9 cellular contexts compared by ENCODE assay signal in the genomic region with DNA sequence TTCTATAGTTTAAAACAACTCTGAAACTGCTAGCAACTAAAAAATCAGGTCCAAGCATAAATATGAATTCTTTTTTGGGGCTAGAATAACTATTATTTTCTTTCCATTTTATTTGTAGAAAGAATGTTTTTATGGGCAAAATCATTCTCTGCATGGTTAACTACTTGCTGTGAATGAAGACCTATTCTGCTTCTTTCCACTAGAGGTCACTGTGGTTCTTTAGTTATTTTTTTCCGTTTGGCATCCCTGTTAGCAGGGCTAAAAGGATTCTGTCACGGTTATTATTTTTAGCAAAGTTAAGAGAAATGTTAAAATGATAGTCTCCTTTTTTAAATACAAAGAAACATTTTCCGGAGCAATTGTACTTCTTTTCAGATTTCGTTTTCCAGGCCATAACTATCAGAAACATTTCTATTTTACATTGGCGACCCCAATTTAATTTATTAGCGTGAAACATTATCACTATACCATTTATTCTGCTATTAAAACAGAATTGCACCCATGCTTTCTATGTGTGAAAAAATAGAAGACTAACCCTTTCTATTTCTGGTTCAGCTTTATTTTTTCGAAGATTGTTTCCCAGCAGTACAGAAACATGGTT.
DNase-seq lines count a peak whose midpoint lies in the region; ATAC-seq, FAIRE-seq and TF ChIP-seq lines count a peak whose summit lies in the region.
"Had no signal": no experiment of that assay in that cellular context is flagged by ENCODE, and none has a peak within 500 bp of the region (broad histone marks: within the 10 kb centered on the region; RNA-seq: fewer than 3 reads in every experiment).

No MANE protein-coding gene starts in this region.

- no peak overlapping the region for H3K27ac ChIP-seq in pancreas
- H3K27ac ChIP-seq: neutrophil had no signal

- no peak for TF ChIP-seq POLR2A in lower leg skin (IDR thresholded peaks at IDR 0.05)

- peak; percentile 81 for TF ChIP-seq CTCF in LNCAP (IDR thresholded peaks at IDR 0.05)
- peak; percentile 56 to 81 (median 68) for TF ChIP-seq CTCF in pancreas (IDR thresholded peaks at IDR 0.05)
- no peak for TF ChIP-seq CTCF in lower leg skin (IDR thresholded peaks at IDR 0.05)

- DNase-seq in DMS153 (lab: John Stamatoyannopoulos, UW): peak; percentile 20
- DNase-seq in SHP77 (lab: John Stamatoyannopoulos, UW): peak; percentile 7 to 36
- DNase-seq in pancreas: no peak
- DNase-seq in lower leg skin (ENCODE audit: low spot score in 2 of 2): no peak
- DNase-seq in stimulated activated CD4-positive, alpha-beta T cell treated with anti-CD3 and anti-CD28 coated beads, Interleukin-4, amount 100 ng/mL, for 24 hours: no peak

- intact Hi-C loops in pancreas (cut with DNase I): no loop called here
- intact Hi-C loops in lower leg skin (cut with DNase I; ENCODE audit: low total_unique reads): no loop called here

- peak; percentile 97 for FAIRE-seq in pancreas (lab: Jason Lieb, UNC)

- ATAC-seq in GM21381 (IDR thresholded peaks at IDR 0.05; ENCODE audit: unreplicated experiment) (peak; percentile 65), esophagus mucosa (peak; percentile 55), pancreas (peak in 3 of 4 donors; percentile 73 to 83 (median 75))

- no peaks in the 10 kb centered on the region for H3K9me3 ChIP-seq in pancreas
- H3K9me3 ChIP-seq: neutrophil had no signal

- H3K4me3 ChIP-seq in pancreas: no peak overlapping the region
- H3K4me3 ChIP-seq in lower leg skin (ENCODE audit: low read depth, poor library complexity, severe bottlenecking): no peak overlapping the region

- H3K36me3 ChIP-seq in pancreas: no peaks in the 10 kb centered on the region
- H3K36me3 ChIP-seq: neutrophil had no signal

- no peaks in the 10 kb centered on the region for H3K4me1 ChIP-seq in pancreas

- WGBS in pancreas, 2 donors: 38 to 40% methylated on average over 7 of the region's 7 CpGs
- WGBS in lower leg skin, 2 donors: 28 to 30% methylated on average over 7 of the region's 7 CpGs

- H3K27me3 ChIP-seq in pancreas: no peaks in the 10 kb centered on the region
- H3K27me3 ChIP-seq: neutrophil had no signal

Comparison
In these comparisons a context has a peak if more than half of its experiments do, and no peak if none do; other contexts are left out.
1. DNase-seq: peak in DMS153 (single experiment) and SHP77 (2 of 2); none in pancreas (0 of 6), lower leg skin (0 of 2) and stimulated activated CD4-positive, alpha-beta T cell treated with anti-CD3 and anti-CD28 coated beads, Interleukin-4, amount 100 ng/mL, for 24 hours (single experiment).
2. CTCF ChIP-seq: peak in LNCAP (single experiment) and pancreas (4 of 4); none in lower leg skin (0 of 3).
3. Peak in every context shown above with its lines, with median percentiles within 50 percentile points of each other: ATAC-seq.